9 cellular contexts compared by ENCODE assay signal in the genomic region with DNA sequence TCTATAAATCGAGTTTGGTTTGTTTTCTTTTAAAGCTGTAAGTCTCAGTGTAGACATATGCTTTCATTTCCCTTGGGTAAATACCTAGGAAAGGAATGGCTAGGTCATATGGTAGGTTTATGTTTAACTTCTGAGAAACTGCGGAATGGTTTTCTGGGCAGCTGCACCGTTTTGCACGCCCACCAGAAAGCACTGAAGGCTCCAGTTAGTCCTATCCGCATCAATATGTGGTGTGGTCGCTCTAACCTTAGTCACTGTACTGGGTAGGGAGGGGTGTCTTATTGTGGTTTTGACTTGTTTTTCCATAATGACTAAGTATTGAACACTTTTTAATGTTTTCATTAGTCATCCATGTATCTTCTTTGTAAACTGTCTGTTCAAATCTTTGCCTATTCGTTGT.
A peak's percentile ranks its signal among the peaks of the same experiment; 100 is the strongest.
DNase-seq lines count a peak whose midpoint lies in the region; ATAC-seq, FAIRE-seq and TF ChIP-seq lines count a peak whose summit lies in the region.
"Had no signal": no experiment of that assay in that cellular context is flagged by ENCODE, and none has a peak within 500 bp of the region (broad histone marks: within the 10 kb centered on the region; RNA-seq: fewer than 3 reads in every experiment).

No MANE protein-coding gene starts in this region.

- peak overlapping the region; percentile 19 for H3K27ac Mint-ChIP-seq in astrocyte (ENCODE audit: unreplicated experiment)
- H3K27ac Mint-ChIP-seq: brain had no signal

- H2AFZ ChIP-seq in astrocyte (ENCODE audit: low read depth, low read length): no peak overlapping the region

- H3K27me3 ChIP-seq in astrocyte (ENCODE audit: insufficient read depth, low read length): no peaks in the 10 kb centered on the region

- H3K36me3 ChIP-seq in astrocyte (ENCODE audit: insufficient read depth, low read length): no peaks in the 10 kb centered on the region

- peak overlapping the region; percentile 71 for H3K4me2 ChIP-seq in astrocyte (ENCODE audit: low read length)

- peak overlapping the region; percentile 52 for H3K9ac ChIP-seq in astrocyte (ENCODE audit: low read length)

- peaks cover 11% of the 10 kb centered on the region for H3K4me1 Mint-ChIP-seq in astrocyte (ENCODE audit: low read depth, unreplicated experiment)

- H4K20me1 ChIP-seq in astrocyte (ENCODE audit: insufficient read depth, low read length): no peaks in the 10 kb centered on the region

- FAIRE-seq in astrocyte (lab: Jason Lieb, UNC): no peak

- in situ Hi-C loops in ACHN (cut with HindIII; ENCODE audit: low pct_ligation_motif_present, low pct_unique_long_range_greater_than_20kb, low sequenced_read_pairs): no loop called here

- H3K4me3 Mint-ChIP-seq in astrocyte (ENCODE audit: unreplicated experiment): no peak overlapping the region
- H3K4me3 Mint-ChIP-seq: brain had no signal

- no peak for ATAC-seq in left ventricle myocardium superior
- no peak for ATAC-seq in HG02884 (IDR thresholded peaks at IDR 0.05; ENCODE audit: unreplicated experiment)
- ATAC-seq in GM19351 (IDR thresholded peaks at IDR 0.05; ENCODE audit: unreplicated experiment): no peak

- H3K4me1 ChIP-seq in astrocyte (ENCODE audit: insufficient read depth, low read length): peaks cover 12% of the 10 kb centered on the region

- no peaks in the 10 kb centered on the region for H3K9me3 ChIP-seq in astrocyte (ENCODE audit: insufficient read depth, low read depth, low read length)

- DNase-seq in AG08395 (ENCODE audit: low spot score): peak; percentile 16
- DNase-seq in HT1080 (ENCODE audit: low read depth): peak; percentile 61
- DNase-seq in astrocyte (ENCODE audit: low read depth): peak; percentile 93
- DNase-seq in renal cortical epithelial cell (ENCODE audit: low read depth): peak; percentile 94
- DNase-seq in left ventricle myocardium superior: no peak
- no peak for DNase-seq in ACHN

- H3K27ac ChIP-seq in astrocyte (ENCODE audit: low read depth, low read length): peak overlapping the region; percentile 72

- no peaks in the 10 kb centered on the region for H3K27me3 Mint-ChIP-seq in astrocyte (ENCODE audit: low read depth, unreplicated experiment)
- H3K27me3 Mint-ChIP-seq: brain had no signal

- peaks cover 3% of the 10 kb centered on the region for H3K9me3 Mint-ChIP-seq in astrocyte (ENCODE audit: unreplicated experiment)

- no peaks in the 10 kb centered on the region for H3K79me2 ChIP-seq in astrocyte (ENCODE audit: insufficient read depth, low read length)

- intact Hi-C loops in left ventricle myocardium superior (cut with micrococcal nuclease): no loop called here

- H3K36me3 Mint-ChIP-seq in astrocyte (ENCODE audit: low read depth, unreplicated experiment): no peaks in the 10 kb centered on the region
- H3K36me3 Mint-ChIP-seq: brain had no signal

- TF ChIP-seq CTCF in astrocyte (IDR thresholded peaks at IDR 0.05; ENCODE audit: insufficient read depth, low read depth, low read length): no peak

- no peak overlapping the region for H3K4me3 ChIP-seq in astrocyte (ENCODE audit: insufficient read depth, low read depth, low read length)

Comparison
In these comparisons a context has a peak if more than half of its experiments do, and no peak if none do; other contexts are left out.
1. DNase-seq: peak in AG08395 (single experiment), HT1080 (single experiment), astrocyte (single experiment) and renal cortical epithelial cell (single experiment); none in left ventricle myocardium superior (single experiment) and ACHN (single experiment).